Comparison of ENCODE assay signal across 2 cellular contexts in the genomic region with DNA sequence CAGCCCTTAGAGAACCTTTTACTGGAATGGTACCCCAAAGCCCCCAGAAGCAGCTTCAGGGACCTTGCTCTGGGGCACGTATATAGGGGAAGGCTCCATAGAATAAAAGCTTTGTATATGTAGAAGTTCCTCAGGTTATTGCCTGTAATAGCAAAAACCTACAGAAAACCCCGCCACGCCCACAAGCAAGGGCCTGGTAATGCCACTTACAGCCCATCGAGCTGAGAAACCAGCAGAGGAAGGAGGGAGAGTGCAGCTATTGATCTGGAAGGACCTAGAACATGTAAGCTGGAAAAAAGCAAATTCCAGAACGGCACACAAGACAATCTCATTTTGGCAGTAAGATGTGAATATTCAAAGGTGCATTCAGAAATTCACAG.
TF ChIP-seq lines count a peak whose summit lies in the region.

No MANE protein-coding gene starts in this region.

TF ChIP-seq in A549, 52 proteins besides CTCF, POLR2A, EP300 and RAD21:
- TF ChIP-seq ZSCAN20 (CRISPR knock-in tag; IDR thresholded peaks at IDR 0.05) (no peak), HEYL (CRISPR knock-in tag; IDR thresholded peaks at IDR 0.05) (no peak)
TF ChIP-seq in A549: peak in this region for 0.

TF ChIP-seq in endothelial cell of umbilical vein, 7 proteins besides CTCF, POLR2A, EP300 and RAD21:
- TF ChIP-seq POLR2AphosphoS5 (IDR thresholded peaks at IDR 0.05; ENCODE audit: insufficient read depth, low read depth, low read length) (no peak), JUN (IDR thresholded peaks at IDR 0.05; ENCODE audit: borderline replicate concordance, insufficient read depth, insufficient read length, low read depth) (no peak), MYC (IDR thresholded peaks at IDR 0.05; ENCODE audit: low read depth, low read length) (no peak), EZH2 (IDR thresholded peaks at IDR 0.05; ENCODE audit: borderline replicate concordance, low read depth, low read length, severe bottlenecking) (no peak), FOS (IDR thresholded peaks at IDR 0.05; ENCODE audit: borderline replicate concordance, insufficient read depth, low read length) (no peak), GATA2 (IDR thresholded peaks at IDR 0.05; ENCODE audit: insufficient read depth, insufficient read length, low read depth, low read length) (no peak)
- TF ChIP-seq, protein P1, sequence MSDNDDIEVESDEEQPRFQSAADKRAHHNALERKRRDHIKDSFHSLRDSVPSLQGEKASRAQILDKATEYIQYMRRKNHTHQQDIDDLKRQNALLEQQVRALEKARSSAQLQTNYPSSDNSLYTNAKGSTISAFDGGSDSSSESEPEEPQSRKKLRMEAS (IDR thresholded peaks at IDR 0.05; ENCODE audit: insufficient read depth, insufficient read length), result no peak
